In genomic region chr14:77194706-77195105, GRCh38 we compare ENCODE assay signal across 30 cellular contexts. TPM values are rescaled to one million over a fixed set of nuclear protein-coding genes. Genes with fewer than 3 reads are reported as not detected.
"Had no signal": no experiment of that assay in that cellular context is flagged by ENCODE, and none has a peak within 500 bp of the region (broad histone marks: within the 10 kb centered on the region; RNA-seq: fewer than 3 reads in every experiment).

No MANE protein-coding gene starts in this region.

- H3K27me3 ChIP-seq: colonic mucosa, gastrocnemius medialis had no signal

- ATAC-seq: effector memory CD8-positive, alpha-beta T cell; gastrocnemius medialis; heart right ventricle; left cardiac atrium; left lung; left ventricle myocardium superior; naive thymus-derived CD4-positive, alpha-beta T cell had no signal

- H3K27ac ChIP-seq: colonic mucosa, epithelial cell of prostate, esophagus squamous epithelium, gastrocnemius medialis, heart right ventricle, left lung, lower lobe of right lung had no signal

- FAIRE-seq: endometrium, islet of Langerhans, keratinocyte had no signal

- DNase-seq: colonic mucosa; cortex of kidney; effector CD8-positive, alpha-beta T cell; effector memory CD8-positive, alpha-beta T cell; endodermal cell; erythroblast; esophagus squamous epithelium; foreskin fibroblast; foreskin melanocyte; gastrocnemius medialis; glutamatergic neuron; heart right ventricle; hippocampal formation; left cardiac atrium; left ventricle myocardium superior; lower lobe of right lung; mesenchymal stem cell; midbrain; naive thymus-derived CD4-positive, alpha-beta T cell had no signal

- H3K4me3 ChIP-seq: colonic mucosa, esophagus squamous epithelium, gastrocnemius medialis, heart right ventricle, left lung, lower lobe of right lung had no signal

- H3K9me3 ChIP-seq: colonic mucosa, esophagus squamous epithelium, gastrocnemius medialis, heart right ventricle, left lung, lower lobe of right lung had no signal

- H3K36me3 ChIP-seq: colonic mucosa, esophagus squamous epithelium, gastrocnemius medialis, heart right ventricle, left lung, lower lobe of right lung had no signal

- H3K4me1 ChIP-seq: colonic mucosa, esophagus squamous epithelium, gastrocnemius medialis, heart right ventricle, left lung, lower lobe of right lung had no signal

RNA-seq across cellular contexts. Expression of gene TMEM63C, which starts 13.1 kb away (rescaled TPM):
- total RNA-seq: left cardiac atrium had no signal
- polyA plus RNA-seq: naive thymus-derived CD4-positive, alpha-beta T cell had no signal

RNA-seq across cellular contexts. Expression of gene ZDHHC22, which starts 53.1 kb away (rescaled TPM):
- total RNA-seq: dermis microvascular lymphatic vessel endothelial cell; esophagus mucosa; esophagus squamous epithelium; gastrocnemius medialis; glomerular endothelial cell; left cardiac atrium; left lung; left ventricle myocardium superior; lower leg skin; lower lobe of right lung; lung microvascular endothelial cell; mononuclear cell; naive thymus-derived CD4-positive, alpha-beta T cell had no signal
- polyA plus RNA-seq: heart right ventricle; keratinocyte; naive thymus-derived CD4-positive, alpha-beta T cell had no signal
